ENCODE assay signal across 6 cellular contexts in genomic region chr9:99588299-99588698, GRCh38.
"Had no signal": no experiment of that assay in that cellular context is flagged by ENCODE, and none has a peak within 500 bp of the region (broad histone marks: within the 10 kb centered on the region; RNA-seq: fewer than 3 reads in every experiment).

No MANE protein-coding gene starts in this region.

- H3K4me3 ChIP-seq: GM23338 had no signal

- H3K27ac Mint-ChIP-seq: GM23338, H9, IgD-negative memory B cell had no signal

- H3K4me3 Mint-ChIP-seq: GM23338, H9, IgD-negative memory B cell had no signal

- ATAC-seq: GM23338, HepG2 had no signal

- H3K36me3 Mint-ChIP-seq: IgD-negative memory B cell had no signal

- H3K9me3 Mint-ChIP-seq: IgD-negative memory B cell had no signal

- DNase-seq: H9, HCEC 1CT, KBM-7 had no signal

- H3K4me1 Mint-ChIP-seq: GM23338, H9 had no signal
